ENCODE assay signal across 18 cellular contexts in genomic region chr13:100304241-100304640, GRCh38.
"Had no signal": no experiment of that assay in that cellular context is flagged by ENCODE, and none has a peak within 500 bp of the region (broad histone marks: within the 10 kb centered on the region; RNA-seq: fewer than 3 reads in every experiment).

No MANE protein-coding gene starts in this region.

- ATAC-seq: activated CD8-positive, alpha-beta T cell treated with anti-CD3 and anti-CD28 coated beads, Interleukin-2, amount 10 ng/mL, durations not matched to agents 7 days and 5 days; activated T-cell treated with anti-CD3 and anti-CD28 coated beads, Interleukin-2, amount 50 U/mL, for 4 hours; lower lobe of right lung; natural killer cell; stimulated activated effector memory CD8-positive, alpha-beta T cell treated with anti-CD3 and anti-CD28 coated beads, Interleukin-12 subunit alpha, Interleukin-12 subunit beta, amount 100 ng/mL, for 72 hours; upper lobe of right lung had no signal

- H3K27me3 Mint-ChIP-seq: activated CD4-positive, alpha-beta T cell treated with anti-CD3 and anti-CD28 coated beads, Interleukin-2, amount 10 ng/mL, durations not matched to agents 24 days and 14 days; central memory CD8-positive, alpha-beta T cell had no signal

- H3K27me3 ChIP-seq: brain microvascular endothelial cell, colonic mucosa, sigmoid colon, stomach, testis, upper lobe of right lung had no signal

- H3K27ac Mint-ChIP-seq: activated CD4-positive, alpha-beta T cell treated with anti-CD3 and anti-CD28 coated beads, Interleukin-2, amount 10 ng/mL, durations not matched to agents 24 days and 14 days; activated CD8-positive, alpha-beta T cell treated with anti-CD3 and anti-CD28 coated beads, Interleukin-2, amount 10 ng/mL, durations not matched to agents 7 days and 5 days; stimulated activated effector memory CD8-positive, alpha-beta T cell treated with anti-CD3 and anti-CD28 coated beads, Interleukin-12 subunit alpha, Interleukin-12 subunit beta, amount 100 ng/mL, for 72 hours had no signal

- H3K36me3 Mint-ChIP-seq: natural killer cell; stimulated activated effector memory CD8-positive, alpha-beta T cell treated with anti-CD3 and anti-CD28 coated beads, Interleukin-12 subunit alpha, Interleukin-12 subunit beta, amount 100 ng/mL, for 72 hours had no signal

- H3K4me1 Mint-ChIP-seq: activated CD4-positive, alpha-beta T cell treated with anti-CD3 and anti-CD28 coated beads, Interleukin-2, amount 10 ng/mL, durations not matched to agents 24 days and 14 days; central memory CD8-positive, alpha-beta T cell; stimulated activated effector memory CD8-positive, alpha-beta T cell treated with anti-CD3 and anti-CD28 coated beads, Interleukin-12 subunit alpha, Interleukin-12 subunit beta, amount 100 ng/mL, for 72 hours had no signal

- H3K36me3 ChIP-seq: brain microvascular endothelial cell, colonic mucosa, lower lobe of right lung had no signal

- H3K27ac ChIP-seq: brain microvascular endothelial cell, colonic mucosa, lower lobe of right lung, sigmoid colon, stomach, testis, upper lobe of right lung had no signal

- DNase-seq: activated CD4-positive, alpha-beta T cell treated with anti-CD3 and anti-CD28 coated beads, Interleukin-2, amount 10 ng/mL, durations not matched to agents 24 days and 14 days; activated CD8-positive, alpha-beta memory T cell treated with anti-CD3 and anti-CD28 coated beads, Interleukin-2, amount 50 U/mL, for 4 hours; activated CD8-positive, alpha-beta T cell treated with anti-CD3 and anti-CD28 coated beads, Interleukin-2, amount 10 ng/mL, durations not matched to agents 7 days and 5 days; activated naive CD4-positive, alpha-beta T cell treated with anti-CD3 and anti-CD28 coated beads, Interleukin-2, amount 50 U/mL, for 16 hours; activated T-cell treated with anti-CD3 and anti-CD28 coated beads, Interleukin-2, amount 50 U/mL, for 4 hours; aorta; brain microvascular endothelial cell; colonic mucosa; lower lobe of right lung; natural killer cell; nucleus accumbens; sigmoid colon; stimulated activated CD4-positive, alpha-beta T cell treated with anti-CD3 and anti-CD28 coated beads, Interleukin-4, amount 100 ng/mL, for 24 hours; stomach; testis; upper lobe of right lung had no signal

- H3K4me3 Mint-ChIP-seq: activated CD4-positive, alpha-beta T cell treated with anti-CD3 and anti-CD28 coated beads, Interleukin-2, amount 10 ng/mL, durations not matched to agents 24 days and 14 days; activated CD8-positive, alpha-beta T cell treated with anti-CD3 and anti-CD28 coated beads, Interleukin-2, amount 10 ng/mL, durations not matched to agents 7 days and 5 days; activated T-cell treated with anti-CD3 and anti-CD28 coated beads, Interleukin-2, amount 50 U/mL, for 4 hours; central memory CD8-positive, alpha-beta T cell; natural killer cell; stimulated activated effector memory CD8-positive, alpha-beta T cell treated with anti-CD3 and anti-CD28 coated beads, Interleukin-12 subunit alpha, Interleukin-12 subunit beta, amount 100 ng/mL, for 72 hours had no signal

- H3K9me3 Mint-ChIP-seq: activated CD4-positive, alpha-beta T cell treated with anti-CD3 and anti-CD28 coated beads, Interleukin-2, amount 10 ng/mL, durations not matched to agents 24 days and 14 days; activated T-cell treated with anti-CD3 and anti-CD28 coated beads, Interleukin-2, amount 50 U/mL, for 4 hours; central memory CD8-positive, alpha-beta T cell; natural killer cell; stimulated activated effector memory CD8-positive, alpha-beta T cell treated with anti-CD3 and anti-CD28 coated beads, Interleukin-12 subunit alpha, Interleukin-12 subunit beta, amount 100 ng/mL, for 72 hours had no signal

- H3K4me3 ChIP-seq: colonic mucosa, lower lobe of right lung, sigmoid colon, stomach, testis, upper lobe of right lung had no signal

- H3K4me1 ChIP-seq: colonic mucosa, lower lobe of right lung, sigmoid colon, stomach, testis, upper lobe of right lung had no signal

- H3K9me3 ChIP-seq: colonic mucosa, lower lobe of right lung, sigmoid colon, stomach, testis, upper lobe of right lung had no signal
